Comparison of ENCODE assay signal across 12 cellular contexts in the genomic region with DNA sequence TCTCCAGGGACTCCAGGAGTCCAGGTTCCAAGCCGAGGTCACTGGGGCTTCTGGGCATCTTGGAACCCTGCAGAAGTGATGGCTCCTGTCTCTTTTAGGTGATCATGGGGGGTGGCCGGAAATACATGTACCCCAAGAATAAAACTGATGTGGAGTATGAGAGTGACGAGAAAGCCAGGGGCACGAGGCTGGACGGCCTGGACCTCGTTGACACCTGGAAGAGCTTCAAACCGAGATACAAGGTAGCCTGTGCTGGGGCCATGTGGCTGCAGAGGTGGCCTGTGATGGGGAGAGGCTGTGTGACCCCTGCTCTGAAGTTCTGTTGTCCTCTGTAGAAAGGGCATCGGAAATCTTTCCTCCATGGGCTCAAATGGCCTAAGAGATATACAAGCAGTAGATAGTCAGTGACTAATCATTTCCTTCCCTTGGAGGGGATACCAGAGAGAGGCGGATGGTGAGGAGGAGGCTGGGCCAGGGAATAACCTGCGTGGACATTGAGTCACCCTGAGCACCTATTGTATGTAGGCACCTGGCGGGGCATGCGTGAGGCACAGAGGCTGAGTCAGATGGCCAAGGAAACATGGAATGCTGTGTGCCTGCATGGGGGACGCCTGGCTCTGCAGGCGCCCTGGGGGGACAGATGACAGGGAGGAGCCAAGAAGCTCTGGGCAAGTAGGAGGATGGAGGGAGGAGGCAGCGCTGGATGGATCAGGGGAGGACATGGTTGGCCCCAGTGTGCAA. TPM values are rescaled to one million over a fixed set of nuclear protein-coding genes. Genes with fewer than 3 reads are reported as not detected.
DNase-seq lines count a peak whose midpoint lies in the region; ATAC-seq and TF ChIP-seq lines count a peak whose summit lies in the region.
"Had no signal": no experiment of that assay in that cellular context is flagged by ENCODE, and none has a peak within 500 bp of the region (broad histone marks: within the 10 kb centered on the region; RNA-seq: fewer than 3 reads in every experiment).

No MANE protein-coding gene starts in this region.

- H3K9me3 Mint-ChIP-seq in H9: no peaks in the 10 kb centered on the region
- H3K9me3 Mint-ChIP-seq in osteocyte (ENCODE audit: unreplicated experiment): no peaks in the 10 kb centered on the region

- no peaks in the 10 kb centered on the region for H3K36me3 ChIP-seq in suprapubic skin

- H3K27me3 Mint-ChIP-seq in H9 (ENCODE audit: low read depth) (no peaks in the 10 kb centered on the region), osteocyte (ENCODE audit: unreplicated experiment) (no peaks in the 10 kb centered on the region)

- H3K4me2 ChIP-seq in H9 (ENCODE audit: insufficient read depth, insufficient read length, low read length): no peak overlapping the region

- no peak overlapping the region for H3K56ac ChIP-seq in H9 (ENCODE audit: insufficient read length, low read depth, low read length)

- H3K4me3 ChIP-seq in epithelial cell of esophagus (ENCODE audit: low read length): no peak overlapping the region
- no peak overlapping the region for H3K4me3 ChIP-seq in suprapubic skin
- H3K4me3 ChIP-seq: mucosa of descending colon had no signal

- H3K4me1 ChIP-seq in H9 (ENCODE audit: insufficient read depth, low read length): no peaks in the 10 kb centered on the region
- H3K4me1 ChIP-seq in suprapubic skin: no peaks in the 10 kb centered on the region

- no peaks in the 10 kb centered on the region for H3K79me1 ChIP-seq in H9 (ENCODE audit: insufficient read depth, low read depth, low read length, poor library complexity, severe bottlenecking)

- H3K23me2 ChIP-seq in H9 (ENCODE audit: insufficient read length, low read depth, low read length, poor library complexity, severe bottlenecking): no peaks in the 10 kb centered on the region

- H3T11ph ChIP-seq in H9 (ENCODE audit: low read length): no peak overlapping the region

- no peaks in the 10 kb centered on the region for H3K79me2 ChIP-seq in H9 (ENCODE audit: insufficient read depth, low read length)

- no peak overlapping the region for H4K5ac ChIP-seq in H9 (ENCODE audit: insufficient read length, low read depth, low read length)

- no peak for TF ChIP-seq CTCF in H9 (conservative IDR thresholded peaks at IDR 0.05)
- no peak for TF ChIP-seq CTCF in epithelial cell of esophagus (IDR thresholded peaks at IDR 0.05; ENCODE audit: insufficient read depth, low read depth, low read length, missing control alignments)
- no peak for TF ChIP-seq CTCF in osteocyte (IDR thresholded peaks at IDR 0.05)
- no peak for TF ChIP-seq CTCF in omental fat pad (IDR thresholded peaks at IDR 0.05)
- TF ChIP-seq CTCF in suprapubic skin (IDR thresholded peaks at IDR 0.05): no peak

- H3K36me3 Mint-ChIP-seq in H9 (ENCODE audit: insufficient read depth in 1 of 3, low read depth in 3 of 3) (peaks cover 2 to 13% (median 7%) of the 10 kb centered on the region in 3 experiments; a peak in 3 of 7 replicates), osteocyte (ENCODE audit: unreplicated experiment) (no peaks in the 10 kb centered on the region)
- H3K36me3 Mint-ChIP-seq: CD14-positive monocyte had no signal

- no peak overlapping the region for H3K9ac ChIP-seq in H9 (ENCODE audit: extremely low read depth, insufficient read length, low read length)

- no peak overlapping the region for H2BK12ac ChIP-seq in H9 (ENCODE audit: insufficient read length, low read depth, low read length)

- no peak overlapping the region for H3K18ac ChIP-seq in H9 (ENCODE audit: insufficient read length, low read depth, low read length)

- ATAC-seq in omental fat pad (ENCODE audit: low FRiP score) (no peak), GM21723 (IDR thresholded peaks at IDR 0.05; ENCODE audit: unreplicated experiment) (no peak)
- ATAC-seq: mucosa of descending colon had no signal

- no peaks in the 10 kb centered on the region for H3K9me3 ChIP-seq in H9 (ENCODE audit: control insufficient read depth, low read depth, low read length)
- no peaks in the 10 kb centered on the region for H3K9me3 ChIP-seq in suprapubic skin
- H3K9me3 ChIP-seq: mucosa of descending colon had no signal

- H3K27me3 ChIP-seq in H9 (ENCODE audit: insufficient read depth, low read length) (no peaks in the 10 kb centered on the region), suprapubic skin (no peaks in the 10 kb centered on the region)

- H3K4me3 Mint-ChIP-seq in H9: no peak overlapping the region; a peak in 1 of 5 replicates
- peak overlapping the region; percentile 20 for H3K4me3 Mint-ChIP-seq in osteocyte (ENCODE audit: unreplicated experiment)
- H3K4me3 Mint-ChIP-seq: CD14-positive monocyte had no signal

- H2AK5ac ChIP-seq in H9 (ENCODE audit: insufficient read length, low read length): no peak overlapping the region

- H4K20me1 ChIP-seq in H9 (ENCODE audit: control insufficient read depth, insufficient read depth, insufficient read length): no peaks in the 10 kb centered on the region

- H3K14ac ChIP-seq in H9 (ENCODE audit: insufficient read depth, low read length): no peak overlapping the region; the same call in 1 of the 2 replicates

- H2BK15ac ChIP-seq in H9 (ENCODE audit: low read depth, low read length): no peak overlapping the region

- H2BK20ac ChIP-seq in H9 (ENCODE audit: low read depth, low read length, poor library complexity, severe bottlenecking): no peak overlapping the region

- no peak overlapping the region for H4K8ac ChIP-seq in H9 (replicated peaks; ENCODE audit: insufficient read length, low read depth, low read length)

- no peak overlapping the region for H3K23ac ChIP-seq in H9 (ENCODE audit: insufficient read length, low read depth, low read length)

- no peak overlapping the region for H4K91ac ChIP-seq in H9 (ENCODE audit: insufficient read length, low read depth, low read length)

- H3K27ac Mint-ChIP-seq in H9 (peak overlapping the region; percentile 32 to 88 (median 64); a peak in 6 of 7 replicates), osteocyte (ENCODE audit: unreplicated experiment) (peak overlapping the region; percentile 73)

- no peak overlapping the region for H3K4ac ChIP-seq in H9 (ENCODE audit: low read depth, low read length)

- no CpG with 5 or more reads among the region's 15 CpGs for WGBS in H9 (ENCODE audit: extremely low coverage, insufficient read length, low lambda C conversion rate)
- WGBS in suprapubic skin: 82% methylated on average over 15 of the region's 15 CpGs

- H2AFZ ChIP-seq in H9 (ENCODE audit: low read length): no peak overlapping the region

- no peak for TF ChIP-seq EP300 in suprapubic skin (IDR thresholded peaks at IDR 0.05)

- no peak overlapping the region for H3K27ac ChIP-seq in H9 (ENCODE audit: insufficient read length, low read depth, low read length)
- no peak overlapping the region for H3K27ac ChIP-seq in suprapubic skin

- H2BK120ac ChIP-seq in H9 (ENCODE audit: low read depth, low read length, poor library complexity, severe bottlenecking): no peak overlapping the region

- TF ChIP-seq POLR2A in suprapubic skin (IDR thresholded peaks at IDR 0.05): no peak

- H3K4me1 Mint-ChIP-seq in H9: peaks cover 9 to 12% of the 10 kb centered on the region in 2 experiments; a peak in 3 of 4 replicates
- H3K4me1 Mint-ChIP-seq in osteocyte (ENCODE audit: unreplicated experiment): peaks cover 43% of the 10 kb centered on the region
- H3K4me1 Mint-ChIP-seq: CD14-positive monocyte had no signal

- H2BK5ac ChIP-seq in H9 (ENCODE audit: insufficient read length, low read length): no peak overlapping the region

- DNase-seq in H9: no peak
- DNase-seq in NCI-H82 treated with DMSO at 0.1 percent for 48 hours (lab: John Stamatoyannopoulos, UW; ENCODE audit: unreplicated experiment): peak; percentile 42
- DNase-seq in epithelial cell of esophagus (ENCODE audit: low read depth): peak; percentile 89
- DNase-seq in osteocyte (ENCODE audit: extremely low spot score, unreplicated experiment): no peak
- no peak for DNase-seq in omental fat pad (ENCODE audit: low spot score)
- no peak for DNase-seq in suprapubic skin (ENCODE audit: low spot score in 2 of 2)
- DNase-seq: mucosa of descending colon, NCI-H1092 had no signal

RNA-seq across cellular contexts. Expression of a gene that starts 59.0 kb away (rescaled TPM):
- total RNA-seq in H9 (2021) (84.8 and 92.9 TPM in 2 replicates), osteocyte (41.6 and 43.4 TPM in 2 replicates), omental fat pad (10 to 100 TPM in 3 of 4 donors, 1 to 10 TPM in 1; 5.3 to 52.8 (median 16.8) TPM), suprapubic skin (1 to 10 TPM; 5.1 to 9.7 (median 6.0) TPM)
- total RNA-seq: activated CD8-positive, alpha-beta memory T cell treated with anti-CD3 and anti-CD28 coated beads for 36 hours; HT-29 had no signal

Comparison
In these comparisons a context has a peak if more than half of its experiments do, and no peak if none do; other contexts are left out.
1. DNase-seq: peak in NCI-H82 treated with DMSO at 0.1 percent for 48 hours (single experiment) and epithelial cell of esophagus (single experiment); none in H9 (single experiment), osteocyte (single experiment), omental fat pad (single experiment) and suprapubic skin (0 of 2).